Comparison of ENCODE assay signal across 27 cellular contexts in the genomic region with DNA sequence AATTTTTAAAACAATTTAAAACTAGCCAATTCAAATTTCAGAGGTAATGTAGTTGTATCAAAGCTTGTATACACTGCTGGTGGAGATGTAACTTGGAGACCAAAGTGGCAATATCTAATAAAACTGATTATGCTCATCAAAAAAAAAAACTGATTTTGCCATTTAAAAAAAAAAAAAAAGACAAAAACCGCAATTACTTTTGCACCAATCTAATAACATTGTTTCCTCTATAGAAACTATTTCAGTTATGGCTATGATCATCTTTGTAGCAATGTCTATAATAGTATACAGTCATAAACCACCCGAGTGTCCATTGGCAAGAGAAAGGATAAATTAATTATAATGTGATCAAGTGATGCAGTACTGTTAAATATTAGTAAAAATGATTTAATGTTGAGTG.
"Had no signal": no experiment of that assay in that cellular context is flagged by ENCODE, and none has a peak within 500 bp of the region (broad histone marks: within the 10 kb centered on the region; RNA-seq: fewer than 3 reads in every experiment).

No MANE protein-coding gene starts in this region.

- FAIRE-seq: urothelium cell line had no signal

- H3K36me3 ChIP-seq: stomach, suprapubic skin, thoracic aorta, thyroid gland, tibial artery, tibial nerve, transverse colon, upper lobe of left lung, upper lobe of right lung, uterus, vagina had no signal

- ATAC-seq: stimulated activated effector memory CD8-positive, alpha-beta T cell treated with anti-CD3 and anti-CD28 coated beads, Interleukin-12 subunit alpha, Interleukin-12 subunit beta, amount 100 ng/mL, for 72 hours; stimulated activated memory B cell treated with anti-CD40 and anti-IgM and Interleukin-4, amounts not matched to agents 10 μg/mL and 1 μg/mL and 100 μg/mL, for 72 hours; stimulated activated naive B cell treated with anti-CD40 and anti-IgM and Interleukin-4, amounts not matched to agents 10 μg/mL and 1 μg/mL and 100 μg/mL, for 72 hours; stimulated activated naive CD8-positive, alpha-beta T cell treated with anti-CD3 and anti-CD28 coated beads, Interleukin-15, amount 100 ng/mL, for 72 hours; stimulated activated naive CD8-positive, alpha-beta T cell treated with anti-CD3 and anti-CD28 coated beads, Interleukin-15, Interleukin-2, amounts not matched to agents 100 U/mL and 50 U/mL, for 24 hours; upper lobe of right lung had no signal

- H3K27me3 ChIP-seq: stomach, suprapubic skin, testis, thyroid gland, tibial artery, tibial nerve, transverse colon, upper lobe of left lung, upper lobe of right lung, uterus, vagina had no signal

- H3K9me3 ChIP-seq: stomach, suprapubic skin, testis, thoracic aorta, thyroid gland, tibial artery, tibial nerve, transverse colon, upper lobe of left lung, upper lobe of right lung, uterus, vagina had no signal

- H3K27ac ChIP-seq: stomach, suprapubic skin, testis, thoracic aorta, thyroid gland, tibial artery, tibial nerve, transverse colon, upper lobe of left lung, upper lobe of right lung, uterus, vagina had no signal

- DNase-seq: stimulated activated CD4-positive, alpha-beta T cell treated with anti-CD3 and anti-CD28 coated beads, Interleukin-2, amount 100 ng/mL, for 48 hours; stimulated activated CD4-positive, alpha-beta T cell treated with anti-CD3 and anti-CD28 coated beads, Interleukin-4, amount 100 ng/mL, for 1 hour; stimulated activated CD4-positive, alpha-beta T cell treated with anti-CD3 and anti-CD28 coated beads, Interleukin-4, amount 100 ng/mL, for 24 hours; stimulated activated CD4-positive, alpha-beta T cell treated with anti-CD3 and anti-CD28 coated beads, Interleukin-4, amount 100 ng/mL, for 4 hours; stimulated activated CD8-positive, alpha-beta memory T cell treated with anti-CD3 and anti-CD28 coated beads, Interleukin-4, amount 100 ng/mL, for 48 hours; stimulated activated naive B cell treated with anti-CD40 and anti-IgM and Interleukin-4, amounts not matched to agents 10 μg/mL and 1 μg/mL and 100 μg/mL, for 72 hours; stimulated activated naive CD4-positive, alpha-beta T cell; stimulated activated naive CD4-positive, alpha-beta T cell treated with Interleukin-2 at 50 U/mL for 16 hours; stimulated activated naive CD8-positive, alpha-beta T cell treated with anti-CD3 and anti-CD28 coated beads, Interleukin-15, amount 100 ng/mL, for 72 hours; stimulated activated naive CD8-positive, alpha-beta T cell treated with anti-CD3 and anti-CD28 coated beads, Interleukin-15, Interleukin-2, amounts not matched to agents 100 U/mL and 50 U/mL, for 24 hours; stomach; substantia nigra; testis; thyroid gland; tibial artery; transverse colon; trophoblast cell; upper lobe of left lung; upper lobe of right lung; uterus had no signal

- H3K4me1 ChIP-seq: suprapubic skin, testis, transverse colon, upper lobe of left lung, upper lobe of right lung, uterus, vagina had no signal

- H3K4me3 ChIP-seq: stomach, suprapubic skin, testis, thoracic aorta, thyroid gland, tibial artery, tibial nerve, transverse colon, upper lobe of left lung, upper lobe of right lung, uterus, vagina had no signal
